9 cellular contexts compared by ENCODE assay signal in the genomic region with DNA sequence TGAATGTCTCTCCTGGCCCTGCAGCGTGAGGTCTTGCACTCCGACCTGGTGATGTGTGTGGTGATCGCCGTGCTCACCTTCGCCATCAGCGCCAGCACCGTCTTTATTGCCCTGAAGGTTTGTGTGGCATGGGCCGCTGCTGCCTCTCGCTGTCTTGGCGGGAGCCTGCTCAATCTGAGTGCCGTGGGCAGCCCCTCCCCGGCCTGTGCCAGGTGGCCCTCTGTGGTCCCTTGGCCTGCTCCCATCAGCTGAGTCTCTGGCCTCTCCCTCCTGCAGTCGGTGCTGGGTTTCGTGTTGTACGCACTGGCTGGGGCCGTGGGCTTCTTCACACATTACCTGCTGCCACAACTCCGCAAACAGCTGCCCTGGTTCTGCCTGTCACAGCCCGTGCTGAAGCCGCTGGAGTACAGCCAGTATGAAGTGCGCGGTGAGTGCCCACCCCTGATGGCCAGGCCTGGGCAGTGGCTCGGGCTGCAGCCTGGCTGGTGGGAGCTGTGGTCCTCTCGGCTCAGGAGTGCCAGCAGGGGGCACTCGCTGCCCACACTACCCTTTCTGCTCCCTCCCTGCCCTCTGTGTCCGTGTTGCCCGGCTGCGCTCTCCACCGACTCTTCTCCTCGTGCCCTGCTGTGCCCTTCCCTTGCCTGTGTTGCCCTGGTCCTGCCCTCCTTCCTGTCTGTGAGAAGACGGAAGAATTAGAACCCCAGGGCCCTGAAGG. TPM values are rescaled to one million over a fixed set of nuclear protein-coding genes. Genes with fewer than 3 reads are reported as not detected.
DNase-seq lines count a peak whose midpoint lies in the region; ATAC-seq, FAIRE-seq and TF ChIP-seq lines count a peak whose summit lies in the region.
"Had no signal": no experiment of that assay in that cellular context is flagged by ENCODE, and none has a peak within 500 bp of the region (broad histone marks: within the 10 kb centered on the region; RNA-seq: fewer than 3 reads in every experiment).

No MANE protein-coding gene starts in this region.

- H3K36me3 ChIP-seq in adrenal gland (replicated peaks in 1 of 2): peaks cover 0 to 94% of the 10 kb centered on the region in 2 donors
- H3K36me3 ChIP-seq in small intestine (ENCODE audit: control insufficient read depth in 2 of 2, insufficient read depth in 2 of 2, low read length in 2 of 2): peaks cover 24 to 29% of the 10 kb centered on the region in 2 donors

- H3K27me3 ChIP-seq in adrenal gland: no peaks in the 10 kb centered on the region
- no peaks in the 10 kb centered on the region for H3K27me3 ChIP-seq in small intestine (ENCODE audit: control insufficient read depth in 2 of 2, insufficient read depth in 2 of 2, low read length in 2 of 2)

- H3K4me1 ChIP-seq in adrenal gland (replicated peaks in 1 of 2): no peaks in the 10 kb centered on the region
- no peaks in the 10 kb centered on the region for H3K4me1 ChIP-seq in small intestine (ENCODE audit: control insufficient read depth in 2 of 2, insufficient read depth in 1 of 2, low read depth in 1 of 2, low read length in 1 of 2)

- peak; percentile 97 for DNase-seq in 8988T
- DNase-seq in adrenal gland: peak in 6 of 7 donors; percentile 57 to 75 (median 66)
- DNase-seq in left cardiac atrium: peak; percentile 65
- DNase-seq in small intestine: peak; percentile 56
- DNase-seq in H4 (ENCODE audit: low spot score): no peak

- intact Hi-C loops in adrenal gland (cut with DNase I) (no loop called here), left cardiac atrium (cut with DNase I) (loop anchor here in 1 of 2 donors (5.0 kb wide), 1 partner anchor 192 kb away; no protein-coding TSS in a partner anchor)

- peak; percentile 79 for TF ChIP-seq CTCF in GM12875 (IDR thresholded peaks at IDR 0.05; ENCODE audit: borderline replicate concordance, insufficient read depth, low read depth, low read length)
- TF ChIP-seq CTCF in adrenal gland (IDR thresholded peaks at IDR 0.05): peak; percentile 39 to 76 (median 58)

- H3K9me3 ChIP-seq in adrenal gland (replicated peaks in 1 of 3): no peaks in the 10 kb centered on the region
- H3K9me3 ChIP-seq in small intestine (ENCODE audit: control insufficient read depth, low read depth): no peaks in the 10 kb centered on the region

- H3K27ac ChIP-seq in adrenal gland (no peak overlapping the region), small intestine (ENCODE audit: low read depth in 1 of 2, low read length in 1 of 2) (no peak overlapping the region)

- H3K4me3 ChIP-seq in GM12875 (ENCODE audit: low read depth, low read length) (no peak overlapping the region), adrenal gland (no peak overlapping the region), small intestine (ENCODE audit: low read depth in 1 of 2, low read length in 2 of 2) (no peak overlapping the region)

- WGBS in adrenal gland, 4 donors: 62 to 72% (median 68%) methylated on average over 18 to 30 of the region's 30 CpGs
- 67 to 75% (median 70%) methylated on average over 28 to 30 of the region's 30 CpGs for WGBS in small intestine, 3 donors

- TF ChIP-seq POLR2A in adrenal gland (IDR thresholded peaks at IDR 0.05): no peak

- no peak for FAIRE-seq in small intestine (lab: Jason Lieb, UNC)
- FAIRE-seq: GM18507 had no signal

- ATAC-seq in left cardiac atrium (peak; percentile 71 to 78), HG03469 (IDR thresholded peaks at IDR 0.05; ENCODE audit: unreplicated experiment) (no peak)

TF ChIP-seq in PFSK-1, 5 proteins besides CTCF, POLR2A, EP300 and RAD21:
- TF ChIP-seq REST (IDR thresholded peaks at IDR 0.05; ENCODE audit: insufficient read depth in 1 of 2, low read depth in 2 of 2, low read length in 2 of 2) (no peak), FOXP2 (optimal IDR thresholded peaks at IDR 0.05; ENCODE audit: borderline replicate concordance, extremely low read depth, extremely low read length, insufficient read depth) (peak; percentile 22)

RNA-seq across cellular contexts. Expression of gene PCNX3, which starts 10.2 kb away (rescaled TPM):
- 67.5 TPM for polyA plus RNA-seq in PFSK-1 (2012; ENCODE audit: insufficient read length, low read depth)
- total RNA-seq in adrenal gland: 10 to 100 TPM; 28.6 to 45.0 (median 41.9) TPM
- 10 to 100 TPM in 2 of 3 donors, 1 to 10 TPM in 1; 9.0 to 29.9 (median 19.2) TPM for polyA plus RNA-seq in adrenal gland
- total RNA-seq in left cardiac atrium: 10 to 100 TPM; 15.1 to 16.7 TPM
- 10 to 100 TPM; 12.7 to 25.7 (median 18.6) TPM for polyA plus RNA-seq in small intestine
- total RNA-seq in H4 (2014; rRNA removed; shearing (Covaris generic)): 11.7 TPM in 2 replicates

RNA-seq across cellular contexts. Expression of gene MAP3K11, which starts 11.8 kb away (rescaled TPM):
- 55.6 TPM for polyA plus RNA-seq in PFSK-1 (2012; ENCODE audit: insufficient read length, low read depth)
- total RNA-seq in adrenal gland (10 to 100 TPM; 40.2 to 84.4 (median 57.8) TPM), left cardiac atrium (10 to 100 TPM; 42.8 to 44.7 TPM)
- polyA plus RNA-seq in adrenal gland (100 to 1,000 TPM in 1 of 3 donors, 10 to 100 TPM in 2; 11.1 to 143 (median 85.2) TPM), small intestine (100 to 1,000 TPM in 2 of 3 donors, 10 to 100 TPM in 1; 66.4 to 180 (median 175) TPM)
- total RNA-seq in H4 (2014; rRNA removed; shearing (Covaris generic)): 7.4 and 9.1 TPM in 2 replicates

RNA-seq across cellular contexts. Expression of gene SIPA1, which starts 12.1 kb away (rescaled TPM):
- polyA plus RNA-seq in PFSK-1 (2012; ENCODE audit: insufficient read length, low read depth): 92.0 TPM
- 100 to 1,000 TPM in 1 of 8 donors, 10 to 100 TPM in 7; 51.3 to 108 (median 76.3) TPM for total RNA-seq in adrenal gland
- 100 to 1,000 TPM in 2 of 3 donors, 1 to 10 TPM in 1; 8.7 to 377 (median 171) TPM for polyA plus RNA-seq in adrenal gland
- total RNA-seq in left cardiac atrium: 10 to 100 TPM; 31.7 to 33.0 TPM
- polyA plus RNA-seq in small intestine: 10 to 100 TPM; 21.7 to 45.2 (median 41.1) TPM
- 11.3 and 18.4 TPM in 2 replicates for total RNA-seq in H4 (2014; rRNA removed; shearing (Covaris generic))

RNA-seq across cellular contexts. Expression of gene KCNK7, which starts 30.2 kb away (rescaled TPM):
- 1.0 TPM for polyA plus RNA-seq in PFSK-1 (2012; ENCODE audit: insufficient read length, low read depth)
- 1 to 10 TPM in 1 of 8 donors, under 1 TPM in 3, not detected in 4; 0.14 to 1.5 (median 0.40) TPM for total RNA-seq in adrenal gland
- polyA plus RNA-seq in adrenal gland: 10 to 100 TPM in 1 of 3 donors, 1 to 10 TPM in 1, not detected in 1; 2.4 to 12.5 TPM
- total RNA-seq in left cardiac atrium: under 1 TPM; 0.31 to 0.53 TPM
- 10 to 100 TPM in 1 of 3 donors, under 1 TPM in 1, not detected in 1; 0.84 to 31.1 TPM for polyA plus RNA-seq in small intestine
- total RNA-seq in H4 (2014; rRNA removed; shearing (Covaris generic)): not detected in 2 replicates

RNA-seq across cellular contexts. Expression of gene RELA, which starts 36.9 kb away (rescaled TPM):
- 136 TPM for polyA plus RNA-seq in PFSK-1 (2012; ENCODE audit: insufficient read length, low read depth)
- total RNA-seq in adrenal gland (10 to 100 TPM; 31.7 to 76.2 (median 69.6) TPM), left cardiac atrium (10 to 100 TPM; 36.1 to 56.2 TPM)
- polyA plus RNA-seq in adrenal gland (10 to 100 TPM; 38.2 to 64.6 (median 46.7) TPM), small intestine (10 to 100 TPM; 32.2 to 40.5 (median 33.0) TPM)
- total RNA-seq in H4 (2014; rRNA removed; shearing (Covaris generic)): 26.3 and 48.1 TPM in 2 replicates
